In genomic region chr5:138458353-138458752, GRCh38 we compare ENCODE assay signal across 15 cellular contexts. TPM values are rescaled to one million over a fixed set of nuclear protein-coding genes. Genes with fewer than 3 reads are reported as not detected.
DNase-seq lines count a peak whose midpoint lies in the region; ATAC-seq, FAIRE-seq and TF ChIP-seq lines count a peak whose summit lies in the region.
"Had no signal": no experiment of that assay in that cellular context is flagged by ENCODE, and none has a peak within 500 bp of the region (broad histone marks: within the 10 kb centered on the region; RNA-seq: fewer than 3 reads in every experiment).

No MANE protein-coding gene starts in this region.

- H4K20me1 ChIP-seq in neural cell (ENCODE audit: insufficient read depth), result no peaks in the 10 kb centered on the region

- no peak overlapping the region for H3K4me2 ChIP-seq in neural cell (ENCODE audit: low read length)

- H2AFZ ChIP-seq in neural cell (ENCODE audit: low read depth, low read length), result no peak overlapping the region

- TF ChIP-seq POLR2A in GM12891 (IDR thresholded peaks at IDR 0.05; ENCODE audit: low read depth, low read length), result no peak

- no peaks in the 10 kb centered on the region for H3F3A ChIP-seq in neural cell (ENCODE audit: insufficient read depth, low read length, poor library complexity, severe bottlenecking)

- no peaks in the 10 kb centered on the region for H3K27me3 ChIP-seq in neural cell (ENCODE audit: insufficient read depth, low read depth, low read length)
- H3K27me3 ChIP-seq: tibial artery had no signal

- TF ChIP-seq EP300 in neural cell (conservative IDR thresholded peaks at IDR 0.05; ENCODE audit: poor library complexity, severe bottlenecking), result no peak

- FAIRE-seq in GM12891 (lab: Jason Lieb, UNC), result peak; percentile 61

- peak overlapping the region; percentile 9 for H3K9ac ChIP-seq in neural cell (ENCODE audit: low read length)

- H3K36me3 ChIP-seq in neural cell (ENCODE audit: insufficient read depth, low read length), result no peaks in the 10 kb centered on the region
- H3K36me3 ChIP-seq: tibial artery had no signal

- H3K27ac ChIP-seq in neural cell (ENCODE audit: low read length), result no peak overlapping the region
- H3K27ac ChIP-seq: tibial artery had no signal

- no peaks in the 10 kb centered on the region for H3K79me2 ChIP-seq in neural cell (replicated peaks; ENCODE audit: insufficient read depth, low read length)

- H3K9me3 ChIP-seq in neural cell (ENCODE audit: low read length), result no peaks in the 10 kb centered on the region
- H3K9me3 ChIP-seq: Caco-2, tibial artery had no signal

- no peaks in the 10 kb centered on the region for H3K9me2 ChIP-seq in neural cell (ENCODE audit: insufficient read depth, low read length)

- ATAC-seq in HG02759 (IDR thresholded peaks at IDR 0.05; ENCODE audit: unreplicated experiment), result no peak

- DNase-seq in GM12891 (ENCODE audit: insufficient read length, low spot score) (no peak), UCSD-AML1 (lab: John Stamatoyannopoulos, UW; ENCODE audit: unreplicated experiment) (peak; percentile 58), fibroblast of villous mesenchyme (ENCODE audit: low read depth) (peak; percentile 21), dedifferentiated amniotic fluid mesenchymal stem cell (ENCODE audit: extremely low spot score) (no peak), GF-D8 (lab: John Stamatoyannopoulos, UW) (no peak), AG08396 (ENCODE audit: low spot score) (no peak)
- DNase-seq: activated CD4-positive, alpha-beta T cell treated with anti-CD3 and anti-CD28 coated beads, Interleukin-2, amount 50 U/mL, for 4 hours; Caco-2; foreskin melanocyte; NCI-H1105 treated with DMSO at 0.1 percent for 48 hours; T-helper 2 cell; tibial artery had no signal

- no peak for TF ChIP-seq RAD21 in neural cell (conservative IDR thresholded peaks at IDR 0.05)

- no peak overlapping the region for H3K4me3 ChIP-seq in fibroblast of villous mesenchyme (ENCODE audit: low read depth, low read length)
- H3K4me3 ChIP-seq in neural cell (ENCODE audit: low read length), result no peak overlapping the region
- H3K4me3 ChIP-seq: skin epidermis, tibial artery had no signal

- TF ChIP-seq CTCF in fibroblast of villous mesenchyme (IDR thresholded peaks at IDR 0.05; ENCODE audit: insufficient read depth, low read depth, low read length) (no peak), neural cell (IDR thresholded peaks at IDR 0.05; ENCODE audit: poor library complexity, severe bottlenecking) (no peak)

TF ChIP-seq in GM12891, 5 proteins besides CTCF, POLR2A, EP300 and RAD21:
- no peak for TF ChIP-seq TAF1 (IDR thresholded peaks at IDR 0.05; ENCODE audit: low read depth, low read length)
- no peak for TF ChIP-seq PAX5 (IDR thresholded peaks at IDR 0.05; ENCODE audit: insufficient read depth, low read length, severe bottlenecking)
- TF ChIP-seq POU2F2 (IDR thresholded peaks at IDR 0.05; ENCODE audit: low read depth, low read length), result no peak
- TF ChIP-seq SPI1 (IDR thresholded peaks at IDR 0.05; ENCODE audit: low read depth, low read length), result no peak
- TF ChIP-seq POLR2AphosphoS5 (IDR thresholded peaks at IDR 0.05; ENCODE audit: low read depth, low read length), result no peak

TF ChIP-seq in neural cell, 6 proteins besides CTCF, POLR2A, EP300 and RAD21:
- TF ChIP-seq MXI1 (conservative IDR thresholded peaks at IDR 0.05; ENCODE audit: poor library complexity, severe bottlenecking) (no peak), REST (IDR thresholded peaks at IDR 0.05; ENCODE audit: borderline replicate concordance) (no peak), EZH2 (IDR thresholded peaks at IDR 0.05; ENCODE audit: borderline replicate concordance, insufficient read depth, low read length, poor library complexity, severe bottlenecking) (no peak), POLR2AphosphoS5 (IDR thresholded peaks at IDR 0.05) (no peak), SMC3 (conservative IDR thresholded peaks at IDR 0.05; ENCODE audit: poor library complexity) (no peak), TAF1 (IDR thresholded peaks at IDR 0.05; ENCODE audit: low read depth) (no peak)

RNA-seq across cellular contexts. Expression of gene EGR1, which starts 6.9 kb away (rescaled TPM):
- 21.4 TPM for polyA plus RNA-seq in GM12891 (2012; ENCODE audit: low read depth, missing spikeins)
- 3.5 and 6.1 TPM in 2 replicates for total RNA-seq in fibroblast of villous mesenchyme
- 8.9 and 15.6 TPM in 2 replicates for polyA plus RNA-seq in neural cell
- polyA minus RNA-seq in neural cell, result 6.6 and 7.3 TPM in 2 replicates

RNA-seq across cellular contexts. Expression of gene REEP2, which starts 19.5 kb away (rescaled TPM):
- polyA plus RNA-seq in GM12891 (2012; ENCODE audit: low read depth, missing spikeins), result 2.9 TPM
- 13.0 and 16.4 TPM in 2 replicates for total RNA-seq in fibroblast of villous mesenchyme
- 146 and 177 TPM in 2 replicates for polyA plus RNA-seq in neural cell
- polyA minus RNA-seq in neural cell, result 97.0 and 110 TPM in 2 replicates

Comparison
In these comparisons a context has a peak if more than half of its experiments do, and no peak if none do; other contexts are left out.
1. DNase-seq: peak in UCSD-AML1 (single experiment) and fibroblast of villous mesenchyme (single experiment); none in GM12891 (single experiment), dedifferentiated amniotic fluid mesenchymal stem cell (single experiment), GF-D8 (single experiment) and AG08396 (single experiment).